ENCODE assay signal across 14 cellular contexts in genomic region chr13:80473695-80474094, GRCh38.
DNase-seq lines count a peak whose midpoint lies in the region; ATAC-seq, FAIRE-seq and TF ChIP-seq lines count a peak whose summit lies in the region.
"Had no signal": no experiment of that assay in that cellular context is flagged by ENCODE, and none has a peak within 500 bp of the region (broad histone marks: within the 10 kb centered on the region; RNA-seq: fewer than 3 reads in every experiment).

No MANE protein-coding gene starts in this region.

- DNase-seq in A172 (ENCODE audit: low spot score) (peak; percentile 14), LHCN-M2 (ENCODE audit: low read depth) (peak; percentile 72), astrocyte (ENCODE audit: low read depth) (peak; percentile 24), glutamatergic neuron (no peak), SKM-1 treated with dmso at 0.1 percent for 144 hours (lab: John Stamatoyannopoulos, UW; ENCODE audit: unreplicated experiment) (no peak), islet precursor cell (no peak), activated gamma-delta T cell (lab: John Stamatoyannopoulos, UW) (no peak)
- DNase-seq: activated CD8-positive, alpha-beta memory T cell treated with anti-CD3 and anti-CD28 coated beads, Interleukin-2, amount 50 U/mL, for 4 hours; GF-D8; hippocampal formation; small intestine had no signal

- H3K4me3 Mint-ChIP-seq in astrocyte (ENCODE audit: unreplicated experiment) (no peak overlapping the region), glutamatergic neuron (ENCODE audit: unreplicated experiment) (no peak overlapping the region)

- H2AFZ ChIP-seq in astrocyte (ENCODE audit: low read depth, low read length): no peak overlapping the region

- no peak for FAIRE-seq in astrocyte (lab: Jason Lieb, UNC)
- FAIRE-seq: H1, small intestine had no signal

- no peak overlapping the region for H3K9ac ChIP-seq in astrocyte (ENCODE audit: low read length)

- H3K27ac Mint-ChIP-seq in astrocyte (ENCODE audit: unreplicated experiment) (peak overlapping the region; percentile 21), glutamatergic neuron (ENCODE audit: unreplicated experiment) (peak overlapping the region; percentile 45)

- TF ChIP-seq CTCF in astrocyte (IDR thresholded peaks at IDR 0.05; ENCODE audit: insufficient read depth, low read depth, low read length) (no peak), glutamatergic neuron (IDR thresholded peaks at IDR 0.05; ENCODE audit: partially characterized antibody, unreplicated experiment) (no peak)

- H3K27ac ChIP-seq in astrocyte (ENCODE audit: low read depth, low read length): no peak overlapping the region
- H3K27ac ChIP-seq: cardiac muscle cell had no signal

- no peaks in the 10 kb centered on the region for H4K20me1 ChIP-seq in astrocyte (ENCODE audit: insufficient read depth, low read length)

- H3K4me3 ChIP-seq in astrocyte (ENCODE audit: insufficient read depth, low read depth, low read length): no peak overlapping the region
- H3K4me3 ChIP-seq: cardiac muscle cell had no signal

- no peaks in the 10 kb centered on the region for H3K9me3 Mint-ChIP-seq in astrocyte (ENCODE audit: unreplicated experiment)
- no peaks in the 10 kb centered on the region for H3K9me3 Mint-ChIP-seq in glutamatergic neuron (ENCODE audit: unreplicated experiment)

- H3K27me3 Mint-ChIP-seq in astrocyte (ENCODE audit: low read depth, unreplicated experiment): no peaks in the 10 kb centered on the region
- H3K27me3 Mint-ChIP-seq in glutamatergic neuron (ENCODE audit: unreplicated experiment): peaks cover 1% of the 10 kb centered on the region

- H3K9me3 ChIP-seq in astrocyte (ENCODE audit: insufficient read depth, low read depth, low read length): no peaks in the 10 kb centered on the region

- no peaks in the 10 kb centered on the region for H3K36me3 ChIP-seq in astrocyte (ENCODE audit: insufficient read depth, low read length)
- H3K36me3 ChIP-seq: cardiac muscle cell had no signal

- ATAC-seq in HG02870 (IDR thresholded peaks at IDR 0.05; ENCODE audit: unreplicated experiment): no peak

- no peaks in the 10 kb centered on the region for H3K36me3 Mint-ChIP-seq in astrocyte (ENCODE audit: low read depth, unreplicated experiment)
- no peaks in the 10 kb centered on the region for H3K36me3 Mint-ChIP-seq in glutamatergic neuron (ENCODE audit: unreplicated experiment)

- peaks cover 9% of the 10 kb centered on the region for H3K4me1 ChIP-seq in astrocyte (ENCODE audit: insufficient read depth, low read length)

- no peaks in the 10 kb centered on the region for H3K79me2 ChIP-seq in astrocyte (ENCODE audit: insufficient read depth, low read length)

- H3K4me2 ChIP-seq in astrocyte (ENCODE audit: low read length): no peak overlapping the region

- H3K27me3 ChIP-seq in astrocyte (ENCODE audit: insufficient read depth, low read length): no peaks in the 10 kb centered on the region
- H3K27me3 ChIP-seq: cardiac muscle cell had no signal

- H3K4me1 Mint-ChIP-seq in astrocyte (ENCODE audit: low read depth, unreplicated experiment) (peaks cover 17% of the 10 kb centered on the region), glutamatergic neuron (ENCODE audit: low read depth, unreplicated experiment) (peaks cover 6% of the 10 kb centered on the region)

Comparison
In these comparisons a context has a peak if more than half of its experiments do, and no peak if none do; other contexts are left out.
1. DNase-seq: peak in A172 (single experiment), LHCN-M2 (single experiment) and astrocyte (single experiment); none in glutamatergic neuron (single experiment), SKM-1 treated with dmso at 0.1 percent for 144 hours (single experiment), islet precursor cell (single experiment) and activated gamma-delta T cell (single experiment).